6 cellular contexts compared by ENCODE assay signal in the genomic region with DNA sequence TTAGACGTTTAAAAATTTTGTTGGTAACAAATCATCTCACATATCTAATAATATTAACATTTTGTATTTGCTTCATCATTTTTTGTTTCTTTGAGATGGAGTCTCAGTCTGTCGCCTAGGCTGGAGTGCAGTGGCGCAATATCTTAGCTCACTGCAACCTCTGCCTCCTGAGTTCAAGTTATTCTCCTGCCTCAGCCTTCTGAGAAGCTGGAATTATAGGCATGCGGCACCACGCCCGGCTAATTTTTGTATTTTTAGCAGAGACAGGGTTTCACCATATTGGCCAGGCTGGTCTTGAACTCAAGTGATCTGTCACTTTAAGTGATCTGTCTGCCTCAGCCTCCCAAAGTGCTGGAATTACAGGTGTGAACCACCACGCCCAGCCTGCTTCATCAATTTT.
DNase-seq lines count a peak whose midpoint lies in the region; FAIRE-seq and TF ChIP-seq lines count a peak whose summit lies in the region.
"Not testable (repeated sequence)": the region's sequence is repeated elsewhere in the genome, so short reads cannot be mapped to it uniquely, and the experiment has no call there.

No MANE protein-coding gene starts in this region.

- not testable (repeated sequence) for H3K9me3 ChIP-seq in small intestine (ENCODE audit: control insufficient read depth, low read depth)

- FAIRE-seq in small intestine (lab: Jason Lieb, UNC): not testable (repeated sequence)

- not testable (repeated sequence) for TF ChIP-seq CTCF in coronary artery (IDR thresholded peaks at IDR 0.05); type B pancreatic cell (conservative IDR thresholded peaks at IDR 0.05)

- not testable (repeated sequence) for H3K27me3 ChIP-seq in small intestine (ENCODE audit: control insufficient read depth in 2 of 2, insufficient read depth in 2 of 2, low read length in 2 of 2)

- H3K4me1 ChIP-seq in small intestine (ENCODE audit: control insufficient read depth in 2 of 2, insufficient read depth in 1 of 2, low read depth in 1 of 2, low read length in 1 of 2): not testable (repeated sequence)

- not testable (repeated sequence) for H3K4me3 ChIP-seq in coronary artery; small intestine (ENCODE audit: low read depth in 1 of 2, low read length in 2 of 2)

- H3K4me3 Mint-ChIP-seq in type B pancreatic cell: not testable (repeated sequence)

- not testable (repeated sequence) for H3K27me3 Mint-ChIP-seq in type B pancreatic cell

- not testable (repeated sequence) for H3K36me3 ChIP-seq in small intestine (ENCODE audit: control insufficient read depth in 2 of 2, insufficient read depth in 2 of 2, low read length in 2 of 2)

- not testable (repeated sequence) for H3K4me1 Mint-ChIP-seq in type B pancreatic cell (ENCODE audit: unreplicated experiment)

- not testable (repeated sequence) for H3K36me3 Mint-ChIP-seq in type B pancreatic cell

- WGBS in small intestine, 3 donors: 44 to 81% (median 52%) methylated on average over 7 of the region's 7 CpGs

- peak overlapping the region; percentile 39 to 65 for H3K27ac ChIP-seq in coronary artery
- H3K27ac ChIP-seq in small intestine (ENCODE audit: low read depth in 1 of 2, low read length in 1 of 2): not testable (repeated sequence)

- H3K27ac Mint-ChIP-seq in type B pancreatic cell: peak overlapping the region; percentile 21

- DNase-seq in NCI-H226 (peak; percentile 55), iris pigment epithelial cell (ENCODE audit: low read depth) (peak; percentile 12), renal cortical epithelial cell (ENCODE audit: low read depth) (peak; percentile 6), small intestine (peak; percentile 29)
- DNase-seq in coronary artery (ENCODE audit: low spot score); type B pancreatic cell (ENCODE audit: extremely low spot score, unreplicated experiment): not testable (repeated sequence)

- H3K9me3 Mint-ChIP-seq in type B pancreatic cell: not testable (repeated sequence)
